10 cellular contexts compared by ENCODE assay signal in the genomic region with DNA sequence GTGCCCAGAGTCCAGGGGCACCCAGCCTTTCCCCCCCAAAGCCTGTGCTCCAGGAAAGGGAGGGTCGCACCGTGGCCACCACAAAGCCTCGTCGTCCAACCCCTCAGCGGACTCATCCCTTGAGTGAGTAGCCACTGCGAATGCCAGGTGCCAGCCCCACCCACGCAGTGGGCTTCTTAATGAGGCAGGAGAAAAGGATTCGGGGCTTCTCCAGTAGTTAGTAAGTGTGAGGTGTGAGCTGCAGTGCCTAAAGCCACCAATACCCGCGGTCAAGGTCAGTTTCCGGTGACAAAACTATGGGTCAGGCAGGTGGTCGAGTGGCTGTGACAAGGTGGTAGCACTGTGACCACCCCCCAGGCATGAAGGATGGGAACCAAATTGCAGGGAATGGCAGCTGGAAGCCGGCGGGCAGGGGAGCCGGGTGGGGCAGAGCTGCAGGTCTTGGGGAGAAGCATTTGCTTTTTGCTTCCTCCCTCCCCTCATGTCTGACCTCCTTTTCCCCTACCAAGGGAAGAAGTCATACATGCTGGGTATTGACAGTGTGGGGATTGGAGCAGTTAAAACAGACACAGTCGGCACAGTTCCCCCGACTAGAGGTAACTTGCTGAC. TPM values are rescaled to one million over a fixed set of nuclear protein-coding genes. Genes with fewer than 3 reads are reported as not detected.
DNase-seq lines count a peak whose midpoint lies in the region; ATAC-seq lines count a peak whose summit lies in the region.
"Had no signal": no experiment of that assay in that cellular context is flagged by ENCODE, and none has a peak within 500 bp of the region (broad histone marks: within the 10 kb centered on the region; RNA-seq: fewer than 3 reads in every experiment).

No MANE protein-coding gene starts in this region.

- no peaks in the 10 kb centered on the region for H3K9me3 ChIP-seq in endocrine pancreas (ENCODE audit: control insufficient read depth, low read length)

- H3K36me3 ChIP-seq in endocrine pancreas (ENCODE audit: control insufficient read depth, insufficient read depth, low read length): no peaks in the 10 kb centered on the region

- H3K4me1 ChIP-seq in endocrine pancreas (ENCODE audit: control insufficient read depth, insufficient read depth, low read length): peaks cover 3% of the 10 kb centered on the region

- peak overlapping the region; percentile 75 for H3K4me3 Mint-ChIP-seq in activated T-cell treated with anti-CD3 and anti-CD28 coated beads, Interleukin-2, amount 50 U/mL, for 4 hours
- H3K4me3 Mint-ChIP-seq in stimulated activated naive CD8-positive, alpha-beta T cell treated with anti-CD3 and anti-CD28 coated beads, Interleukin-15, Interleukin-2, amounts not matched to agents 100 ng/mL and 50 ng/mL, for 24 hours: peak overlapping the region; percentile 69

- H3K9me3 Mint-ChIP-seq in activated T-cell treated with anti-CD3 and anti-CD28 coated beads, Interleukin-2, amount 50 U/mL, for 4 hours: no peaks in the 10 kb centered on the region
- no peaks in the 10 kb centered on the region for H3K9me3 Mint-ChIP-seq in stimulated activated naive CD8-positive, alpha-beta T cell treated with anti-CD3 and anti-CD28 coated beads, Interleukin-15, Interleukin-2, amounts not matched to agents 100 ng/mL and 50 ng/mL, for 24 hours

- H3K27me3 Mint-ChIP-seq in activated T-cell treated with anti-CD3 and anti-CD28 coated beads, Interleukin-2, amount 50 U/mL, for 4 hours (ENCODE audit: low read depth): no peaks in the 10 kb centered on the region
- no peaks in the 10 kb centered on the region for H3K27me3 Mint-ChIP-seq in stimulated activated naive CD8-positive, alpha-beta T cell treated with anti-CD3 and anti-CD28 coated beads, Interleukin-15, Interleukin-2, amounts not matched to agents 100 ng/mL and 50 ng/mL, for 24 hours

- H3K9ac ChIP-seq in endocrine pancreas (ENCODE audit: control insufficient read depth, insufficient read depth, low read length): no peak overlapping the region

- peaks cover 25% of the 10 kb centered on the region for H3K36me3 Mint-ChIP-seq in activated T-cell treated with anti-CD3 and anti-CD28 coated beads, Interleukin-2, amount 50 U/mL, for 4 hours (ENCODE audit: insufficient read depth)
- H3K36me3 Mint-ChIP-seq in stimulated activated naive CD8-positive, alpha-beta T cell treated with anti-CD3 and anti-CD28 coated beads, Interleukin-15, Interleukin-2, amounts not matched to agents 100 ng/mL and 50 ng/mL, for 24 hours (ENCODE audit: low read depth): peaks cover 30% of the 10 kb centered on the region

- H3K27me3 ChIP-seq in endocrine pancreas (ENCODE audit: control insufficient read depth, insufficient read depth, low read length): no peaks in the 10 kb centered on the region

- H3K27ac Mint-ChIP-seq in stimulated activated naive CD8-positive, alpha-beta T cell treated with anti-CD3 and anti-CD28 coated beads, Interleukin-15, Interleukin-2, amounts not matched to agents 100 ng/mL and 50 ng/mL, for 24 hours: peak overlapping the region; percentile 83

- H3K4me3 ChIP-seq in endocrine pancreas (ENCODE audit: control insufficient read depth, insufficient read depth, low read length): peak overlapping the region; percentile 38

- ATAC-seq in activated T-cell treated with anti-CD3 and anti-CD28 coated beads, Interleukin-2, amount 50 U/mL, for 4 hours: peak; percentile 20 to 31
- peak; percentile 42 for ATAC-seq in HG03439 (IDR thresholded peaks at IDR 0.05; ENCODE audit: unreplicated experiment)

- H3K4me1 Mint-ChIP-seq in activated T-cell treated with anti-CD3 and anti-CD28 coated beads, Interleukin-2, amount 50 U/mL, for 4 hours (ENCODE audit: low read depth): peaks cover 50% of the 10 kb centered on the region
- H3K4me1 Mint-ChIP-seq in stimulated activated naive CD8-positive, alpha-beta T cell treated with anti-CD3 and anti-CD28 coated beads, Interleukin-15, Interleukin-2, amounts not matched to agents 100 ng/mL and 50 ng/mL, for 24 hours (ENCODE audit: low read depth): peaks cover 53% of the 10 kb centered on the region

- DNase-seq in activated T-cell treated with anti-CD3 and anti-CD28 coated beads, Interleukin-2, amount 50 U/mL, for 4 hours: no peak
- DNase-seq in activated T-cell treated with anti-CD3 and anti-CD28 coated beads for 4 hours (no peak), LoVo (ENCODE audit: low spot score) (no peak), NCI-H187 treated with DMSO at 0.1 percent for 48 hours (lab: John Stamatoyannopoulos, UW) (no peak), NCI-H2171 treated with DMSO at 0.1 percent for 48 hours (lab: John Stamatoyannopoulos, UW) (no peak)
- DNase-seq: hippocampal formation, NCI-H774 had no signal

RNA-seq across cellular contexts. Expression of a gene that starts 8.0 kb away (rescaled TPM):
- total RNA-seq in activated T-cell treated with anti-CD3 and anti-CD28 coated beads, Interleukin-2, amount 50 U/mL, for 4 hours: 1,000 to 10,000 TPM; 2,485 to 2,586 (median 2,511) TPM

RNA-seq across cellular contexts. Expression of a gene that starts 40.8 kb away (rescaled TPM):
- total RNA-seq in activated T-cell treated with anti-CD3 and anti-CD28 coated beads, Interleukin-2, amount 50 U/mL, for 4 hours: 10 to 100 TPM; 12.2 to 13.4 (median 12.7) TPM
